In genomic region chr19:39405261-39405912, GRCh38 we compare ENCODE assay signal across 8 cellular contexts. TPM values are rescaled to one million over a fixed set of nuclear protein-coding genes. Genes with fewer than 3 reads are reported as not detected.
DNase-seq lines count a peak whose midpoint lies in the region; ATAC-seq, FAIRE-seq and TF ChIP-seq lines count a peak whose summit lies in the region.

No MANE protein-coding gene starts in this region.

- peaks cover 36% of the 10 kb centered on the region for H3K4me1 ChIP-seq in keratinocyte (ENCODE audit: control insufficient read depth, extremely low read depth, insufficient read depth, low read length)
- H3K4me1 ChIP-seq in suprapubic skin: peaks cover 63% of the 10 kb centered on the region

- dilution Hi-C loops in keratinocyte (cut with MboI; ENCODE audit: extremely low pct_ligation_motif_present, low sequenced_read_pairs): no loop called here

- no peak for ATAC-seq in activated CD8-positive, alpha-beta memory T cell treated with anti-CD3 and anti-CD28 coated beads, Interleukin-2, amount 10 ng/mL, durations not matched to agents 7 days and 5 days
- no peak for ATAC-seq in activated CD8-positive, alpha-beta T cell treated with anti-CD3 and anti-CD28 coated beads for 36 hours
- ATAC-seq in HG03039 (IDR thresholded peaks at IDR 0.05; ENCODE audit: unreplicated experiment) (no peak), sciatic nerve (no peak)

- peak overlapping the region; percentile 93 for H3K9ac ChIP-seq in keratinocyte (ENCODE audit: control insufficient read depth, extremely low read depth, insufficient read depth, low read length)

- CTCF ChIA-PET in activated CD8-positive, alpha-beta memory T cell treated with anti-CD3 and anti-CD28 coated beads, Interleukin-2, amount 10 ng/mL, durations not matched to agents 7 days and 5 days (lab: Charles Lee): interaction anchor here (0.9 to 4.5 kb wide), 4 partner anchors 7 to 194 kb away, joined by 3 to 76 read pairs (median 4); partner anchors contain the start of genes MED29 and PAF1
- CTCF ChIA-PET in activated CD8-positive, alpha-beta T cell treated with anti-CD3 and anti-CD28 coated beads for 36 hours (lab: Charles Lee): interaction anchor here (2.3 kb wide), 1 partner anchor 14 kb away, joined by 7 read pairs; the partner anchor contains the start of genes MED29 and PAF1
- CTCF ChIA-PET in HEK293T (lab: Yijun Ruan, JAX): no interaction called here

- no peak overlapping the region for H3K4me3 Mint-ChIP-seq in activated CD8-positive, alpha-beta memory T cell treated with anti-CD3 and anti-CD28 coated beads, Interleukin-2, amount 10 ng/mL, durations not matched to agents 7 days and 5 days
- H3K4me3 Mint-ChIP-seq in activated CD8-positive, alpha-beta T cell treated with anti-CD3 and anti-CD28 coated beads for 36 hours: peak overlapping the region; percentile 79

- H3K9me3 ChIP-seq in keratinocyte (ENCODE audit: control insufficient read depth, low read depth, low read length) (no peaks in the 10 kb centered on the region), suprapubic skin (no peaks in the 10 kb centered on the region)

- FAIRE-seq in keratinocyte (lab: Jason Lieb, UNC): no peak

- H3K4me2 ChIP-seq in keratinocyte (ENCODE audit: control insufficient read depth, extremely low read depth, insufficient read depth, low read depth, low read length): no peak overlapping the region

- no peaks in the 10 kb centered on the region for H3K27me3 Mint-ChIP-seq in activated CD8-positive, alpha-beta memory T cell treated with anti-CD3 and anti-CD28 coated beads, Interleukin-2, amount 10 ng/mL, durations not matched to agents 7 days and 5 days
- H3K27me3 Mint-ChIP-seq in activated CD8-positive, alpha-beta T cell treated with anti-CD3 and anti-CD28 coated beads for 36 hours: no peaks in the 10 kb centered on the region

- H3K36me3 ChIP-seq in keratinocyte (ENCODE audit: control insufficient read depth in 2 of 2, extremely low read depth in 1 of 2, insufficient read depth in 2 of 2, low read length in 2 of 2) (peaks cover 6 to 14% of the 10 kb centered on the region in 2 experiments), suprapubic skin (peaks cover 22% of the 10 kb centered on the region)

- TF ChIP-seq EP300 in suprapubic skin (IDR thresholded peaks at IDR 0.05): no peak

- peaks cover 56% of the 10 kb centered on the region for H3K4me1 Mint-ChIP-seq in activated CD8-positive, alpha-beta memory T cell treated with anti-CD3 and anti-CD28 coated beads, Interleukin-2, amount 10 ng/mL, durations not matched to agents 7 days and 5 days
- peaks cover 49% of the 10 kb centered on the region for H3K4me1 Mint-ChIP-seq in activated CD8-positive, alpha-beta T cell treated with anti-CD3 and anti-CD28 coated beads for 36 hours (ENCODE audit: low read depth)

- no peaks in the 10 kb centered on the region for H3K9me1 ChIP-seq in keratinocyte (ENCODE audit: control insufficient read depth, extremely low read depth, insufficient read depth, low read length)

- no peak for TF ChIP-seq POLR2A in suprapubic skin (IDR thresholded peaks at IDR 0.05)

- no peak overlapping the region for H2AFZ ChIP-seq in keratinocyte (ENCODE audit: control insufficient read depth, low read length)

- peak overlapping the region; percentile 83 for H3K27ac ChIP-seq in keratinocyte (ENCODE audit: control insufficient read depth, insufficient read depth, low read length)
- H3K27ac ChIP-seq in suprapubic skin: peak overlapping the region; percentile 100

- H3K27ac Mint-ChIP-seq in activated CD8-positive, alpha-beta memory T cell treated with anti-CD3 and anti-CD28 coated beads, Interleukin-2, amount 10 ng/mL, durations not matched to agents 7 days and 5 days: peak overlapping the region; percentile 89
- peak overlapping the region; percentile 88 for H3K27ac Mint-ChIP-seq in activated CD8-positive, alpha-beta T cell treated with anti-CD3 and anti-CD28 coated beads for 36 hours

- peaks cover 22% of the 10 kb centered on the region for H3K36me3 Mint-ChIP-seq in activated CD8-positive, alpha-beta memory T cell treated with anti-CD3 and anti-CD28 coated beads, Interleukin-2, amount 10 ng/mL, durations not matched to agents 7 days and 5 days
- H3K36me3 Mint-ChIP-seq in activated CD8-positive, alpha-beta T cell treated with anti-CD3 and anti-CD28 coated beads for 36 hours (ENCODE audit: low read depth): peaks cover 23% of the 10 kb centered on the region

- H4K20me1 ChIP-seq in keratinocyte (ENCODE audit: control insufficient read depth, extremely low read depth, insufficient read depth, low read length): peaks cover 4% of the 10 kb centered on the region

- WGBS in suprapubic skin: 68% methylated on average over 17 of the region's 17 CpGs

- intact Hi-C loops in activated CD8-positive, alpha-beta T cell treated with anti-CD3 and anti-CD28 coated beads for 36 hours (cut with micrococcal nuclease): no loop called here
- intact Hi-C loops in sciatic nerve (cut with DNase I): no loop called here

- H3K4me3 ChIP-seq in keratinocyte (ENCODE audit: control insufficient read depth in 2 of 3, extremely low read depth in 1 of 3, insufficient read depth in 2 of 3, low read depth in 1 of 3, low read length in 3 of 3) (no peak overlapping the region), suprapubic skin (peak overlapping the region; percentile 93)

- H3K9me3 Mint-ChIP-seq in activated CD8-positive, alpha-beta memory T cell treated with anti-CD3 and anti-CD28 coated beads, Interleukin-2, amount 10 ng/mL, durations not matched to agents 7 days and 5 days (ENCODE audit: low read depth): no peaks in the 10 kb centered on the region
- H3K9me3 Mint-ChIP-seq in activated CD8-positive, alpha-beta T cell treated with anti-CD3 and anti-CD28 coated beads for 36 hours: no peaks in the 10 kb centered on the region

- no peak for TF ChIP-seq CTCF in activated CD8-positive, alpha-beta T cell treated with anti-CD3 and anti-CD28 coated beads for 36 hours (IDR thresholded peaks at IDR 0.05)
- TF ChIP-seq CTCF in keratinocyte (optimal IDR thresholded peaks at IDR 0.05 in 1 of 3, IDR thresholded peaks at IDR 0.05 in 1 of 3, conservative IDR thresholded peaks at IDR 0.05 in 1 of 3; ENCODE audit: extremely low read depth in 1 of 3, insufficient read depth in 2 of 3, low read length in 3 of 3): no peak
- TF ChIP-seq CTCF in suprapubic skin (IDR thresholded peaks at IDR 0.05): no peak

- H3K27me3 ChIP-seq in keratinocyte (ENCODE audit: control insufficient read depth, extremely low read depth, insufficient read depth, low read length) (no peaks in the 10 kb centered on the region), suprapubic skin (no peaks in the 10 kb centered on the region)

- POLR2A ChIA-PET in activated CD8-positive, alpha-beta T cell treated with anti-CD3 and anti-CD28 coated beads for 36 hours (lab: Charles Lee): interaction anchor here (1.0 to 4.5 kb wide), 4 partner anchors 8 to 75 kb away, joined by 3 to 50 read pairs (median 20); partner anchors contain the start of genes GMFG, RPS16 and TIMM50
- POLR2A ChIA-PET in HEK293T (lab: Yijun Ruan, JAX): interaction anchor here (0.6 to 10.0 kb wide), 2 partner anchors 30 to 169 kb away, joined by 4 to 54 read pairs; partner anchors contain the start of gene RPS16

- no peak for DNase-seq in activated CD8-positive, alpha-beta memory T cell treated with anti-CD3 and anti-CD28 coated beads, Interleukin-2, amount 10 ng/mL, durations not matched to agents 7 days and 5 days
- no peak for DNase-seq in activated CD8-positive, alpha-beta memory T cell treated with anti-CD3 and anti-CD28 coated beads for 24 hours
- peak; percentile 23 for DNase-seq in activated CD8-positive, alpha-beta T cell treated with anti-CD3 and anti-CD28 coated beads for 36 hours
- DNase-seq in keratinocyte (ENCODE audit: low read depth, low spot score) (no peak), suprapubic skin (ENCODE audit: low spot score in 2 of 2) (no peak), HEK293T (ENCODE audit: extremely low spot score) (no peak), sciatic nerve (ENCODE audit: low spot score) (no peak)

- H3K79me2 ChIP-seq in keratinocyte (ENCODE audit: control insufficient read depth, insufficient read depth, low read length): peaks cover 23% of the 10 kb centered on the region

RNA-seq across cellular contexts. Expression of gene ZFP36, which starts 1.3 kb away (rescaled TPM):
- total RNA-seq in activated CD8-positive, alpha-beta memory T cell treated with anti-CD3 and anti-CD28 coated beads, Interleukin-2, amount 10 ng/mL, durations not matched to agents 7 days and 5 days: 100 to 1,000 TPM in 1 of 2 experiments, 10 to 100 TPM in 1; 45.1 to 107 TPM
- 10 to 100 TPM; 74.6 to 80.3 TPM for total RNA-seq in activated CD8-positive, alpha-beta T cell treated with anti-CD3 and anti-CD28 coated beads for 36 hours
- 10.4 to 14.2 TPM (median 12.8 TPM) in 3 replicates for polyA plus RNA-seq in keratinocyte
- 66.8 TPM for polyA plus RNA-seq in keratinocyte (2011; ENCODE audit: low read depth)
- polyA plus RNA-seq in keratinocyte (2011; cell fraction: cytosol; rRNA removed): 11.3 and 17.9 TPM in 2 replicates
- polyA plus RNA-seq in keratinocyte (2011; cell fraction: nucleus; rRNA removed): 93.2 and 153 TPM in 2 replicates
- 35.1 and 305 TPM in 2 replicates for polyA plus RNA-seq in keratinocyte (2012; ENCODE audit: low replicate concordance)
- polyA minus RNA-seq in keratinocyte: 6.3 to 18.5 TPM (median 9.8 TPM) in 3 replicates
- 40.3 TPM for polyA minus RNA-seq in keratinocyte (2011; cell fraction: cytosol; rRNA and poly(A)+ RNA removed)
- 35.3 and 40.7 TPM in 2 replicates for polyA minus RNA-seq in keratinocyte (2011; cell fraction: nucleus; rRNA and poly(A)+ RNA removed)
- 100 to 1,000 TPM; 426 to 850 (median 540) TPM for total RNA-seq in suprapubic skin
- total RNA-seq in sciatic nerve: 342 TPM

RNA-seq across cellular contexts. Expression of gene PLEKHG2, which starts 7.1 kb away (rescaled TPM):
- total RNA-seq in activated CD8-positive, alpha-beta memory T cell treated with anti-CD3 and anti-CD28 coated beads, Interleukin-2, amount 10 ng/mL, durations not matched to agents 7 days and 5 days: 10 to 100 TPM; 57.9 to 73.9 TPM
- total RNA-seq in activated CD8-positive, alpha-beta T cell treated with anti-CD3 and anti-CD28 coated beads for 36 hours: 10 to 100 TPM; 35.9 to 42.8 TPM
- polyA plus RNA-seq in keratinocyte: 3.6 to 6.4 TPM (median 5.2 TPM) in 3 replicates
- polyA plus RNA-seq in keratinocyte (2011; ENCODE audit: low read depth): 2.9 TPM
- polyA plus RNA-seq in keratinocyte (2011; cell fraction: cytosol; rRNA removed): 2.6 and 2.8 TPM in 2 replicates
- polyA plus RNA-seq in keratinocyte (2011; cell fraction: nucleus; rRNA removed): 20.5 and 27.7 TPM in 2 replicates
- polyA plus RNA-seq in keratinocyte (2012; ENCODE audit: low replicate concordance): 4.8 and 12.2 TPM in 2 replicates
- polyA minus RNA-seq in keratinocyte: 6.0 to 50.0 TPM (median 6.2 TPM) in 3 replicates
- 9.0 TPM for polyA minus RNA-seq in keratinocyte (2011; cell fraction: cytosol; rRNA and poly(A)+ RNA removed)
- 12.6 and 12.8 TPM in 2 replicates for polyA minus RNA-seq in keratinocyte (2011; cell fraction: nucleus; rRNA and poly(A)+ RNA removed)
- 10 to 100 TPM in 1 of 4 donors, 1 to 10 TPM in 3; 6.4 to 29.9 (median 7.7) TPM for total RNA-seq in suprapubic skin
- total RNA-seq in sciatic nerve: 89.2 TPM

RNA-seq across cellular contexts. Expression of gene MED29, which starts 14.2 kb away (rescaled TPM):
- total RNA-seq in activated CD8-positive, alpha-beta memory T cell treated with anti-CD3 and anti-CD28 coated beads, Interleukin-2, amount 10 ng/mL, durations not matched to agents 7 days and 5 days: 10 to 100 TPM; 31.0 to 31.2 TPM
- total RNA-seq in activated CD8-positive, alpha-beta T cell treated with anti-CD3 and anti-CD28 coated beads for 36 hours: 10 to 100 TPM; 19.5 to 19.8 TPM
- 14.7 to 18.8 TPM (median 18.2 TPM) in 3 replicates for polyA plus RNA-seq in keratinocyte
- 20.0 TPM for polyA plus RNA-seq in keratinocyte (2011; ENCODE audit: low read depth)
- 18.8 and 23.9 TPM in 2 replicates for polyA plus RNA-seq in keratinocyte (2011; cell fraction: cytosol; rRNA removed)
- 15.6 and 18.3 TPM in 2 replicates for polyA plus RNA-seq in keratinocyte (2011; cell fraction: nucleus; rRNA removed)
- polyA plus RNA-seq in keratinocyte (2012; ENCODE audit: low replicate concordance): 9.2 and 15.5 TPM in 2 replicates
- polyA minus RNA-seq in keratinocyte: 18.8 to 47.0 TPM (median 20.1 TPM) in 3 replicates
- polyA minus RNA-seq in keratinocyte (2011; cell fraction: cytosol; rRNA and poly(A)+ RNA removed): 17.8 TPM
- polyA minus RNA-seq in keratinocyte (2011; cell fraction: nucleus; rRNA and poly(A)+ RNA removed): 6.0 and 8.5 TPM in 2 replicates
- total RNA-seq in suprapubic skin: 10 to 100 TPM; 36.3 to 57.8 (median 48.0) TPM
- 37.2 TPM for total RNA-seq in sciatic nerve

RNA-seq across cellular contexts. Expression of gene PAF1, which starts 14.5 kb away (rescaled TPM):
- total RNA-seq in activated CD8-positive, alpha-beta memory T cell treated with anti-CD3 and anti-CD28 coated beads, Interleukin-2, amount 10 ng/mL, durations not matched to agents 7 days and 5 days: 10 to 100 TPM; 48.9 to 53.8 TPM
- total RNA-seq in activated CD8-positive, alpha-beta T cell treated with anti-CD3 and anti-CD28 coated beads for 36 hours: 10 to 100 TPM; 35.5 to 36.5 TPM
- 30.7 to 53.3 TPM (median 39.4 TPM) in 3 replicates for polyA plus RNA-seq in keratinocyte
- polyA plus RNA-seq in keratinocyte (2011; ENCODE audit: low read depth): 42.1 TPM
- 37.7 and 48.7 TPM in 2 replicates for polyA plus RNA-seq in keratinocyte (2011; cell fraction: cytosol; rRNA removed)
- polyA plus RNA-seq in keratinocyte (2011; cell fraction: nucleus; rRNA removed): 52.1 and 61.1 TPM in 2 replicates
- 40.2 and 49.3 TPM in 2 replicates for polyA plus RNA-seq in keratinocyte (2012; ENCODE audit: low replicate concordance)
- polyA minus RNA-seq in keratinocyte: 19.4 to 34.4 TPM (median 29.8 TPM) in 3 replicates
- 32.2 TPM for polyA minus RNA-seq in keratinocyte (2011; cell fraction: cytosol; rRNA and poly(A)+ RNA removed)
- polyA minus RNA-seq in keratinocyte (2011; cell fraction: nucleus; rRNA and poly(A)+ RNA removed): 21.0 and 24.5 TPM in 2 replicates
- total RNA-seq in suprapubic skin: 10 to 100 TPM; 24.8 to 42.4 (median 35.4) TPM
- total RNA-seq in sciatic nerve: 38.7 TPM

RNA-seq across cellular contexts. Expression of gene RPS16, which starts 30.4 kb away (rescaled TPM):
- 1,000 to 10,000 TPM; 1,815 to 2,117 TPM for total RNA-seq in activated CD8-positive, alpha-beta memory T cell treated with anti-CD3 and anti-CD28 coated beads, Interleukin-2, amount 10 ng/mL, durations not matched to agents 7 days and 5 days
- 1,000 to 10,000 TPM; 3,249 to 3,324 TPM for total RNA-seq in activated CD8-positive, alpha-beta T cell treated with anti-CD3 and anti-CD28 coated beads for 36 hours
- polyA plus RNA-seq in keratinocyte: 1,323 to 2,302 TPM (median 1,614 TPM) in 3 replicates
- polyA plus RNA-seq in keratinocyte (2011; ENCODE audit: low read depth): 343 TPM
- polyA plus RNA-seq in keratinocyte (2011; cell fraction: cytosol; rRNA removed): 1,568 and 2,617 TPM in 2 replicates
- 776 and 828 TPM in 2 replicates for polyA plus RNA-seq in keratinocyte (2011; cell fraction: nucleus; rRNA removed)
- polyA plus RNA-seq in keratinocyte (2012; ENCODE audit: low replicate concordance): 2,774 and 3,181 TPM in 2 replicates
- polyA minus RNA-seq in keratinocyte: 1,316 to 1,952 TPM (median 1,376 TPM) in 3 replicates
- polyA minus RNA-seq in keratinocyte (2011; cell fraction: cytosol; rRNA and poly(A)+ RNA removed): 2,828 TPM
- 277 and 290 TPM in 2 replicates for polyA minus RNA-seq in keratinocyte (2011; cell fraction: nucleus; rRNA and poly(A)+ RNA removed)
- 1,000 to 10,000 TPM; 1,096 to 2,035 (median 1,787) TPM for total RNA-seq in suprapubic skin
- total RNA-seq in sciatic nerve: 1,367 TPM
